Comparison of ENCODE assay signal across 8 cellular contexts in the genomic region with DNA sequence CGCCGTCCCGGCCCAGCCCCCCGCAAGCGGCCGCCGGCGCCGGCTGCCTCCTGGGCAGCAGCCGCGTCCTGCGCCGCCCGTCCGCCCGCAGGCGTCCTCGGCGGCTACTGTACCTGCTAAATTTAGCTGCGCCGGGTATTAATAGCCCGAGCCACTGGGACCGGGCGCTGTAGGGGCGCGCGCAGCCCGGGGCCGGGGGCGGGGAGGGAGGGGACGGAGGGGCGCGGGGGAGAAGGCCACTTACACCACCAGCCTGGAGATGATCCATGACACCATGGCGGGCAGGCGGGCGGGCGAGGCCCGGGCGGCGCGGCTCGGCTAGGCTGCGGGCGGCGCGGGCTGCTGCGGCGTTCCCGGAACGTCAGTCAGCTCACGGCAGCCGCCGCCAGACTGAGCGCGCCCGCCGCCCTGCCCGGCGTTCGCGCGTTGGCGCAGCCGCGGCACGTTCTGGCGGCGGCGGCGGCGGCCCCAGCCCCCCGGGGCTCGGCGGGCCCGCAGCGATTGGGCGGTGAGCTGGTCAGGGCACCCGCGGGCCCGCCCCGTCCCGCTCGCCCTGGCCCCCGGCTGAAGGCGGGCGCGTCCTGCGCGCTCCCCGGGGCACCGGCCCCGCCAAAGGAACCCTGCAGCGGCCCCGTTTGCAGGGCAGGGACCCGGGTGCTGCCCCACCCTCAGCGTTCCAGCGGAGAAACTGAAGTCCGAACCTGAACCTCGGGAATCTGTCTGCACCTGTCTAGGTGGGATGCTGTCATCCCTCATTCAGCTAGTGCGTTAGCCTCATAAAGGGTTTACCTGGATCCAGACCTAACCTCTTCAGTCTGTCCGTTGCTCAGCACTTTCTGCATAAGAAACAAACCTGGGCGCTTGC. TPM values are rescaled to one million over a fixed set of nuclear protein-coding genes. Genes with fewer than 3 reads are reported as not detected.
DNase-seq lines count a peak whose midpoint lies in the region; ATAC-seq, FAIRE-seq and TF ChIP-seq lines count a peak whose summit lies in the region.

A gene with protein sequence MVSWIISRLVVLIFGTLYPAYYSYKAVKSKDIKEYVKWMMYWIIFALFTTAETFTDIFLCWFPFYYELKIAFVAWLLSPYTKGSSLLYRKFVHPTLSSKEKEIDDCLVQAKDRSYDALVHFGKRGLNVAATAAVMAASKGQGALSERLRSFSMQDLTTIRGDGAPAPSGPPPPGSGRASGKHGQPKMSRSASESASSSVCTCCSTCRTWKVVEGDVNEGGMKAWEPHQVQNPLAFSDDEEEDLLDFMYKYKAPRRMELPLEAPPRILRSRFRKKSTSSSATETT (minus strand): TSS at position 392 of the 865 bp plus-strand sequence. CDS start 116 bp downstream, at position 276.

- H3K4me2 ChIP-seq in HepG2 (ENCODE audit: low read depth, low read length), result peak within 1 kb of the TSS; percentile 70

- H3K27me3 Mint-ChIP-seq in stimulated activated naive CD8-positive, alpha-beta T cell treated with anti-CD3 and anti-CD28 coated beads, Interleukin-15, Interleukin-2, amounts not matched to agents 100 ng/mL and 50 ng/mL, for 24 hours, result peaks cover 61% of the 10 kb centered on the region

- no peak within 1 kb of the TSS for H3K27ac ChIP-seq in HepG2 (ENCODE audit: extremely low read length, insufficient read depth, low read length)

- no TSS peak for BruUV-seq in HepG2 (replicated peaks; lab: Mats Ljungman, UMichigan)

- H3K4me3 ChIP-seq in HepG2 (replicated peaks in 1 of 3; ENCODE audit: insufficient read depth in 1 of 3, low read depth in 2 of 3, low read length in 3 of 3), result peak within 1 kb of the TSS; percentile 33 to 61 (median 56); a peak in 5 of 6 replicates

- H3K36me3 Mint-ChIP-seq in stimulated activated naive CD8-positive, alpha-beta T cell treated with anti-CD3 and anti-CD28 coated beads, Interleukin-15, Interleukin-2, amounts not matched to agents 100 ng/mL and 50 ng/mL, for 24 hours (ENCODE audit: low read depth), result peaks cover 9% of the 10 kb centered on the region

- H3K27ac Mint-ChIP-seq in stimulated activated naive CD8-positive, alpha-beta T cell treated with anti-CD3 and anti-CD28 coated beads, Interleukin-15, Interleukin-2, amounts not matched to agents 100 ng/mL and 50 ng/mL, for 24 hours, result no peak within 1 kb of the TSS

- POLR2A ChIA-PET in HepG2 (lab: Yijun Ruan, JAX), result no interaction called here

- WGBS in HepG2 (ENCODE audit: low lambda C conversion rate), result 12% methylated on average over 13 of the region's 102 CpGs

- H3K4me1 ChIP-seq in HepG2 (ENCODE audit: insufficient read depth, low read length), result peaks cover 13% of the 10 kb centered on the region

- H3K79me2 ChIP-seq in HepG2 (ENCODE audit: insufficient read depth, low read length), result no peaks in the 10 kb centered on the region

- no peak for TF ChIP-seq RAD21 in HepG2 (CRISPR knock-in tag; IDR thresholded peaks at IDR 0.05)

- DNase-seq in 8988T (peak; percentile 53), GM10266 (ENCODE audit: extremely low spot score) (peak; percentile 72), RKO (ENCODE audit: low spot score) (peak; percentile 27), cerebellum (ENCODE audit: low spot score) (peak; percentile 75), HepG2 (ENCODE audit: low spot score) (no peak), NCI-H774 (lab: John Stamatoyannopoulos, UW) (no peak)

- CTCF ChIA-PET in HepG2 (lab: Yijun Ruan, JAX; ENCODE audit: low intra/inter-chr PET ratio, low total read pairs), result no interaction called here

- H3K36me3 ChIP-seq in HepG2 (replicated peaks in 1 of 2; ENCODE audit: control insufficient read depth in 1 of 2, insufficient read depth in 2 of 2, low read length in 2 of 2), result no peaks in the 10 kb centered on the region

- no peak for TF ChIP-seq CTCF in GM10266 (IDR thresholded peaks at IDR 0.05; ENCODE audit: control insufficient read depth, insufficient read depth, low read depth, missing control alignments)
- no peak for TF ChIP-seq CTCF in HepG2 (CRISPR knock-in tag; IDR thresholded peaks at IDR 0.05)

- no peak for FAIRE-seq in HepG2 (lab: Jason Lieb, UNC)

- peak within 1 kb of the TSS; percentile 76 for H3K4me3 Mint-ChIP-seq in stimulated activated naive CD8-positive, alpha-beta T cell treated with anti-CD3 and anti-CD28 coated beads, Interleukin-15, Interleukin-2, amounts not matched to agents 100 ng/mL and 50 ng/mL, for 24 hours

- H3K9ac ChIP-seq in HepG2 (ENCODE audit: insufficient read depth, low read depth, low read length), result no peak within 1 kb of the TSS

- H3K9me3 ChIP-seq in HepG2 (ENCODE audit: low read length), result no peaks in the 10 kb centered on the region

- peaks cover 2% of the 10 kb centered on the region; the same call in 1 of the 2 replicates for H4K20me1 ChIP-seq in HepG2 (ENCODE audit: insufficient read depth, low read length)

- peaks cover 13 to 59% of the 10 kb centered on the region in 2 experiments for H3K27me3 ChIP-seq in HepG2 (ENCODE audit: control insufficient read depth in 1 of 2, insufficient read depth in 2 of 2, low read length in 2 of 2)

- peaks cover 10% of the 10 kb centered on the region for H3K9me3 Mint-ChIP-seq in stimulated activated naive CD8-positive, alpha-beta T cell treated with anti-CD3 and anti-CD28 coated beads, Interleukin-15, Interleukin-2, amounts not matched to agents 100 ng/mL and 50 ng/mL, for 24 hours

- peaks cover 15% of the 10 kb centered on the region for H3K4me1 Mint-ChIP-seq in stimulated activated naive CD8-positive, alpha-beta T cell treated with anti-CD3 and anti-CD28 coated beads, Interleukin-15, Interleukin-2, amounts not matched to agents 100 ng/mL and 50 ng/mL, for 24 hours (ENCODE audit: low read depth)

- intact Hi-C loops in HepG2 (cut with micrococcal nuclease; ENCODE audit: unreplicated experiment), result no loop called here

- peak; percentile 82 for ATAC-seq in HepG2
- ATAC-seq in GM18505 (IDR thresholded peaks at IDR 0.05; ENCODE audit: unreplicated experiment), result no peak

- in situ Hi-C loops in HepG2 (cut with HindIII; ENCODE audit: extremely low pct_ligation_motif_present, low pct_unique_long_range_greater_than_20kb), result no loop called here

- TF ChIP-seq POLR2A in HepG2 (IDR thresholded peaks at IDR 0.05; ENCODE audit: insufficient read depth in 1 of 2, low read depth in 2 of 2, low read length in 2 of 2), result no peak
- no peak for TF ChIP-seq POLR2A in GM18505 (IDR thresholded peaks at IDR 0.05; ENCODE audit: borderline replicate concordance, extremely low read depth, insufficient read depth, insufficient read length)

- no peak within 1 kb of the TSS for H2AFZ ChIP-seq in HepG2 (ENCODE audit: low read length)

- no peak for TF ChIP-seq EP300 in HepG2 (IDR thresholded peaks at IDR 0.05; ENCODE audit: low read depth in 2 of 2, low read length in 2 of 2)
- TF ChIP-seq EP300 in HepG2 (CRISPR knock-in tag; IDR thresholded peaks at IDR 0.05; ENCODE audit: borderline replicate concordance), result no peak

TF ChIP-seq in HepG2, 621 proteins besides CTCF, POLR2A, EP300 and RAD21 (continues in another document):
- TF ChIP-seq HIVEP1 (CRISPR knock-in tag; IDR thresholded peaks at IDR 0.05) (no peak), ZFP36 (IDR thresholded peaks at IDR 0.05; ENCODE audit: borderline replicate concordance, low read depth, low read length, partially characterized antibody) (no peak), EZH2 (conservative IDR thresholded peaks at IDR 0.05; ENCODE audit: low read depth, low read length) (peak; percentile 97), KAT7 (CRISPR knock-in tag; IDR thresholded peaks at IDR 0.05; ENCODE audit: borderline replicate concordance) (no peak)

RNA-seq across cellular contexts. Expression of the gene that starts here (rescaled TPM):
- 75.8 TPM for total RNA-seq in cerebellum
- total RNA-seq in HepG2 (2016; rRNA removed; fragmentation: Illumina TruSeq; extraction: Trizol), result 0.14 and 0.27 TPM in 2 replicates
- not detected in 2 replicates for total RNA-seq in HepG2 (2016; cell fraction: cytosol; rRNA removed; fragmentation: Illumina TruSeq; extraction: Trizol; ENCODE audit: low read depth)
- 0.17 and 0.25 TPM in 2 replicates for total RNA-seq in HepG2 (2016; cell fraction: insoluble cytoplasmic fraction; rRNA removed; fragmentation: Illumina TruSeq; extraction: Trizol)
- total RNA-seq in HepG2 (2016; cell fraction: membrane; rRNA removed; fragmentation: Illumina TruSeq; extraction: Trizol), result 0.10 and 0.19 TPM in 2 replicates
- total RNA-seq in HepG2 (2016; cell fraction: nucleus; rRNA removed; fragmentation: Illumina TruSeq; extraction: Trizol), result not detected in 2 replicates
- 0.05 TPM in 1 of 2 replicates, not detected in the other for polyA plus RNA-seq in HepG2 (2011; rRNA removed)
- 0.03 and 0.04 TPM in 2 replicates for polyA plus RNA-seq in HepG2 (2011; cell fraction: cytosol; rRNA removed)
- polyA plus RNA-seq in HepG2 (2011; cell fraction: nucleus; rRNA removed), result not detected in 2 replicates
- polyA plus RNA-seq in HepG2 (2012), result not detected in 2 replicates
- polyA plus RNA-seq in HepG2 (2016; cell fraction: cytosol; fragmentation: Illumina TruSeq; extraction: Trizol; ENCODE audit: low read depth), result 0.25 and 0.38 TPM in 2 replicates
- polyA plus RNA-seq in HepG2 (2016; cell fraction: insoluble cytoplasmic fraction; fragmentation: Illumina TruSeq; extraction: Trizol; ENCODE audit: low read depth), result 0.13 TPM in 1 of 2 replicates, not detected in the other
- polyA plus RNA-seq in HepG2 (2016; cell fraction: membrane; fragmentation: Illumina TruSeq; extraction: Trizol; ENCODE audit: low read depth), result 0.21 and 0.26 TPM in 2 replicates
- 0.72 TPM in 1 of 2 replicates, not detected in the other for polyA plus RNA-seq in HepG2 (2016; cell fraction: nucleus; fragmentation: Illumina TruSeq; extraction: Trizol; ENCODE audit: insufficient read depth, low read depth)
- 0.06 and 8.1 TPM in 2 replicates for polyA minus RNA-seq in HepG2 (2011; rRNA and poly(A)+ RNA removed; ENCODE audit: low replicate concordance)
- not detected in 2 replicates for polyA minus RNA-seq in HepG2 (2011; cell fraction: cytosol; rRNA and poly(A)+ RNA removed)
- polyA minus RNA-seq in HepG2 (2011; cell fraction: nucleus; rRNA and poly(A)+ RNA removed), result 0.87 TPM in 1 of 2 replicates, not detected in the other

Comparison
In these comparisons a context has a peak if more than half of its experiments do, and no peak if none do; other contexts are left out.
1. RNA of the gene that starts here (total RNA-seq): 75.8 TPM in cerebellum (single experiment); 0.10 to 0.27 TPM in HepG2; every median in the first group is over 10 times any median in the second.
2. DNase-seq: peak in 8988T (single experiment), GM10266 (single experiment), RKO (single experiment) and cerebellum (single experiment); none in HepG2 (single experiment) and NCI-H774 (single experiment).